ENCODE assay signal across 8 cellular contexts in the genomic region with DNA sequence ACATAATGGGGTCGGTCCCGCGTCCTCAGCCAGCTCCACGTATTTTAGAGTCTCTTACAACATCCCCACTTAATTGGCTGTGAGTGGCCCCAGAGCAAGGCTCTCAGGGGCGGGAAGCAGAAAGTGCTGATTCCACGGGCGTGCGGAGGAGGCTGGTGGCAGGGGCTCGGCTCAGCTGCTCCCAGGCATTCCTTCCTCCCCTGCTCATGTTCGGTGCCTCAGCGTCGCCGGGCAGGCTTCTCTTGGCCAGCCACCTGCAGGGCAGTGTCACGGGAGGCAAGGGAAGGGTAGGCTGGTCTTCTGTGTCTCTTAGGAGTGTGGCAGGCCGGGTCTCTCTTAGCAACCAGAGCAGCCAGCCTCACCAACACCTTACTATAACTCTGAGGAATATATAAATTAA. TPM values are rescaled to one million over a fixed set of nuclear protein-coding genes. Genes with fewer than 3 reads are reported as not detected.
DNase-seq lines count a peak whose midpoint lies in the region; ATAC-seq and TF ChIP-seq lines count a peak whose summit lies in the region.

No MANE protein-coding gene starts in this region.

- H3K9me3 ChIP-seq in ascending aorta (no peaks in the 10 kb centered on the region), right atrium auricular region (no peaks in the 10 kb centered on the region)

- no peak for ATAC-seq in HG03378 (IDR thresholded peaks at IDR 0.05; ENCODE audit: unreplicated experiment)

- peak; percentile 85 for DNase-seq in AG20443 (ENCODE audit: low spot score)
- peak; percentile 42 to 82 for DNase-seq in ascending aorta (ENCODE audit: low spot score in 2 of 2)
- DNase-seq in right atrium auricular region (ENCODE audit: low spot score) = peak; percentile 71
- DNase-seq in epidermal melanocyte (ENCODE audit: insufficient read length, low spot score) = no peak
- DNase-seq in T-helper 9 cell = no peak
- DNase-seq in stimulated activated CD4-positive, alpha-beta T cell treated with anti-CD3 and anti-CD28 coated beads, Interleukin-4, amount 100 ng/mL, for 4 hours = no peak

- H3K4me1 ChIP-seq in ascending aorta (peaks cover 15 to 46% of the 10 kb centered on the region in 2 donors), right atrium auricular region (peaks cover 0 to 50% of the 10 kb centered on the region in 2 donors), rectal smooth muscle tissue (ENCODE audit: control insufficient read depth, insufficient read depth, low read length) (peaks cover 10% of the 10 kb centered on the region)

- no peak overlapping the region for H3K9ac ChIP-seq in rectal smooth muscle tissue (ENCODE audit: low read length)

- H3K27me3 ChIP-seq in ascending aorta (no peaks in the 10 kb centered on the region), right atrium auricular region (no peaks in the 10 kb centered on the region), rectal smooth muscle tissue (ENCODE audit: control insufficient read depth, insufficient read depth, low read length) (no peaks in the 10 kb centered on the region)

- H3K36me3 ChIP-seq in ascending aorta (peaks cover 0 to 4% of the 10 kb centered on the region in 2 donors), right atrium auricular region (peaks cover 2% of the 10 kb centered on the region), rectal smooth muscle tissue (ENCODE audit: control insufficient read depth, insufficient read depth, low read length) (no peaks in the 10 kb centered on the region)

- H3K27ac ChIP-seq in ascending aorta = peak overlapping the region; percentile 97 to 99
- peak overlapping the region; percentile 85 to 87 for H3K27ac ChIP-seq in right atrium auricular region
- H3K27ac ChIP-seq in rectal smooth muscle tissue (ENCODE audit: low read depth, low read length) = peak overlapping the region; percentile 76

- peak overlapping the region; percentile 27 to 51 for H3K4me3 ChIP-seq in ascending aorta
- peak overlapping the region in 1 of 2 donors; percentile 10 for H3K4me3 ChIP-seq in right atrium auricular region
- peak overlapping the region; percentile 25 for H3K4me3 ChIP-seq in rectal smooth muscle tissue (ENCODE audit: low read length)

- TF ChIP-seq CTCF in ascending aorta (IDR thresholded peaks at IDR 0.05) (peak in 1 of 3 experiments; percentile 3), right atrium auricular region (IDR thresholded peaks at IDR 0.05) (no peak)

- intact Hi-C loops in ascending aorta (cut with DNase I) = loop anchor here (5.0 to 10.0 kb wide), 2 partner anchors 34 to 331 kb away; a partner anchor contains a TSS

RNA-seq across cellular contexts. Expression of a gene that starts 33.8 kb away (rescaled TPM):
- total RNA-seq in ascending aorta (24.8 TPM), right atrium auricular region (10 to 100 TPM in 1 of 2 donors, 1 to 10 TPM in 1; 9.6 to 30.5 TPM)

RNA-seq across cellular contexts. Expression of a gene that starts 53.5 kb away (rescaled TPM):
- total RNA-seq in ascending aorta (43.0 TPM), right atrium auricular region (10 to 100 TPM; 68.7 to 93.4 TPM)

RNA-seq across cellular contexts. Expression of a gene that starts 53.8 kb away (rescaled TPM):
- total RNA-seq in ascending aorta = 10.4 TPM
- total RNA-seq in right atrium auricular region = 1 to 10 TPM; 1.9 to 3.5 TPM

Comparison
In these comparisons a context has a peak if more than half of its experiments do, and no peak if none do; other contexts are left out.
1. DNase-seq: peak in AG20443 (single experiment), ascending aorta (2 of 2) and right atrium auricular region (single experiment); none in epidermal melanocyte (single experiment), T-helper 9 cell (single experiment) and stimulated activated CD4-positive, alpha-beta T cell treated with anti-CD3 and anti-CD28 coated beads, Interleukin-4, amount 100 ng/mL, for 4 hours (0 of 2).
2. Peak in every context shown above with its lines, with median percentiles within 50 percentile points of each other: H3K27ac ChIP-seq.